ENCODE assay signal across 8 cellular contexts in genomic region chr17:82592751-82593589, GRCh38. TPM values are rescaled to one million over a fixed set of nuclear protein-coding genes. Genes with fewer than 3 reads are reported as not detected.
DNase-seq lines count a peak whose midpoint lies in the region; ATAC-seq and TF ChIP-seq lines count a peak whose summit lies in the region.

No MANE protein-coding gene starts in this region.

- peaks cover 19 to 48% of the 10 kb centered on the region in 2 donors for H3K4me1 ChIP-seq in left lung

- H3K27ac ChIP-seq in coronary artery (peak overlapping the region; percentile 89 to 99), left lung (peak overlapping the region; percentile 91 to 96)

- no peak for DNase-seq in GM06990 (ENCODE audit: extremely low read depth, insufficient read length)
- DNase-seq in NCI-H226 = peak; percentile 52
- DNase-seq in activated CD4-positive, alpha-beta T cell treated with anti-CD3 and anti-CD28 coated beads for 4 hours = peak; percentile 38 to 45
- DNase-seq in coronary artery (ENCODE audit: low spot score) = no peak
- DNase-seq in left lung = peak; percentile 72 to 86
- peak; percentile 31 to 61 for DNase-seq in stimulated activated CD4-positive, alpha-beta T cell treated with anti-CD3 and anti-CD28 coated beads, Interleukin-2, amount 100 ng/mL, for 24 hours
- no peak for DNase-seq in NCI-H2107 (lab: John Stamatoyannopoulos, UW)

- no peaks in the 10 kb centered on the region for H3K27me3 ChIP-seq in GM06990 (replicated peaks; ENCODE audit: control insufficient read depth, insufficient read depth, low read length)
- no peaks in the 10 kb centered on the region for H3K27me3 ChIP-seq in left lung

- no peaks in the 10 kb centered on the region for H3K9me3 ChIP-seq in left lung

- TF ChIP-seq CTCF in GM06990 (IDR thresholded peaks at IDR 0.05; ENCODE audit: insufficient read depth, low read length, poor library complexity, severe bottlenecking) = no peak
- TF ChIP-seq CTCF in coronary artery (IDR thresholded peaks at IDR 0.05) = no peak
- no peak for TF ChIP-seq CTCF in left lung (IDR thresholded peaks at IDR 0.05)

- H3K36me3 ChIP-seq in GM06990 (ENCODE audit: control insufficient read depth, insufficient read depth, low read length) = peaks cover 22% of the 10 kb centered on the region
- H3K36me3 ChIP-seq in left lung = peaks cover 0 to 45% of the 10 kb centered on the region in 2 donors

- intact Hi-C loops in left lung (cut with DNase I) = no loop called here

- H3K4me3 ChIP-seq in GM06990 (replicated peaks; ENCODE audit: low read depth, low read length) = peak overlapping the region; percentile 52
- H3K4me3 ChIP-seq in coronary artery = peak overlapping the region; percentile 96
- peak overlapping the region; percentile 28 to 58 for H3K4me3 ChIP-seq in left lung

- peak; percentile 64 for ATAC-seq in left lung
- no peak for ATAC-seq in GM19463 (IDR thresholded peaks at IDR 0.05; ENCODE audit: unreplicated experiment)

RNA-seq across cellular contexts. Expression of gene WDR45B, which starts 55.3 kb away (rescaled TPM):
- 10 to 100 TPM; 46.8 to 64.6 TPM for total RNA-seq in left lung

Comparison
In these comparisons a context has a peak if more than half of its experiments do, and no peak if none do; other contexts are left out.
1. DNase-seq: peak in NCI-H226 (single experiment), activated CD4-positive, alpha-beta T cell treated with anti-CD3 and anti-CD28 coated beads for 4 hours (2 of 2), left lung (2 of 2) and stimulated activated CD4-positive, alpha-beta T cell treated with anti-CD3 and anti-CD28 coated beads, Interleukin-2, amount 100 ng/mL, for 24 hours (2 of 2); none in GM06990 (single experiment), coronary artery (single experiment) and NCI-H2107 (single experiment).
2. H3K4me3 ChIP-seq: peak in every context shown above with its lines; median percentile 96 in coronary artery; 52 in GM06990; 43 in left lung.